6 cellular contexts compared by ENCODE assay signal in the genomic region with DNA sequence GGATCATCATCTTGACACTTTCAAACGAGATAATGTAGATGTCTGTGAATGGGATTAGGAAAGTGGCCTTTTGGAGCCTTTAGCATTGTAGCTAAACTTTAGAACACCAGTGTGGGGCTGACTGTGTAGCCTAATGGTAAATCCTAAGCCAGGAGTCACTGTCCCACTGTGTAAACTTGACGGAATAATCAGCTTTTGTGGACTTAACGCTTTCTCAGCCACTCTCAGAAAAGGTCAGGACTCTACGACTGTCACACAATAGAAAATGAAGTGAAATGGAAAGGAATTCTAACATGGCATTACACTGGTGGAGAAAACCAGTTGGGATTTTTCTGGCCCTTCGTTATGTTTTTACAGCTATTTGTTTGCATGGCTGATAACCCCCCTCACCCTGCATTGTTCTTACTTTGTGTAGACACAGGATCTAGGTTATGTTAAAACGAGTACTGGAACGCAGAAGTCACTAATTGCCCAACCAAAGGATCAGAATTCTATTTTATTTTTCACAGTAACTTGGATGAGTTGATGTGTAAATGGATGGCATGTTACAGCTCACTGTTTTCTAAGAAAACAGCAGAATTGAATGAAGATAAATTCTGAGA.
"Had no signal": no experiment of that assay in that cellular context is flagged by ENCODE, and none has a peak within 500 bp of the region (broad histone marks: within the 10 kb centered on the region; RNA-seq: fewer than 3 reads in every experiment).

No MANE protein-coding gene starts in this region.

- H3K9me3 ChIP-seq: breast epithelium, ovary, upper lobe of right lung had no signal

- H3K4me1 ChIP-seq: breast epithelium, upper lobe of right lung had no signal

- DNase-seq: upper lobe of right lung had no signal

- H3K4me3 ChIP-seq: breast epithelium, ovary, upper lobe of right lung had no signal

- H3K27me3 ChIP-seq: breast epithelium, ovary had no signal

- H3K27ac ChIP-seq: breast epithelium, epithelial cell of prostate, ovary, upper lobe of right lung had no signal

- H3K36me3 ChIP-seq: breast epithelium, ovary, upper lobe of right lung had no signal

- FAIRE-seq: colon, TTC549 had no signal
